ENCODE assay signal across 33 cellular contexts in the genomic region with DNA sequence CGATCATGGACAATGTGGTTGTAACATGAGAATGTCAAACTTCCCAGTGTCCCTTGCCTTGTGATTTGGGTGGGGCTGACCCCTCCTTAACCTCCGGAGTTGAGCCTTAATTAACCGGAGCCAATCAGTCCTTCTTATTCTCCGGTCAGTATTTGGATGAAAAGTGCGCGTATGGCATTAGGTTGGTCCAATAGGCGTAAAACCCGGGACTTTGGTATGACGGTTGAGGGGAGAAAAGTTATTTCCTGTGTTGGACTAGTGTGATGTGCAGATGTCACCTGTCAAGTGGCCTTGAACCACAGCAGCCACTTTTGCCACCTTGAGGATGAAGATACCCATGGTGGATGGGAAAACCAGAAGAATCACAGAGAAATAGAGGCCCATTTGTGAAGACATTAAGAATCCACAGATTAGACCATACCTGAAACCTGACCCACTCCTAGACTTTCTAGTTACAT. TPM values are rescaled to one million over a fixed set of nuclear protein-coding genes. Genes with fewer than 3 reads are reported as not detected.
DNase-seq lines count a peak whose midpoint lies in the region; ATAC-seq and TF ChIP-seq lines count a peak whose summit lies in the region.
"Had no signal": no experiment of that assay in that cellular context is flagged by ENCODE, and none has a peak within 500 bp of the region (broad histone marks: within the 10 kb centered on the region; RNA-seq: fewer than 3 reads in every experiment).

No MANE protein-coding gene starts in this region.

- peak overlapping the region; percentile 22 for H3K27ac Mint-ChIP-seq in activated T-cell treated with anti-CD3 and anti-CD28 coated beads, Interleukin-2, amount 50 U/mL, for 72 hours
- H3K27ac Mint-ChIP-seq in activated T-helper 17 cell treated with anti-CD3 and anti-CD28 coated beads, Interleukin-2, amount 50 U/mL, for 72 hours, result peak overlapping the region; percentile 12
- H3K27ac Mint-ChIP-seq in naive thymus-derived CD8-positive, alpha-beta T cell, result peak overlapping the region in 8 of 10 donors; percentile 8 to 87 (median 68)
- H3K27ac Mint-ChIP-seq: activated B cell treated with CpG ODN at 0.5 μM for 24 hours; activated T-helper 1 cell treated with anti-CD3 and anti-CD28 coated beads, Interleukin-12 subunit alpha, Interleukin-12 subunit beta, Interleukin-2, Interleukin-4 antibody, amounts not matched to agents 30 ng/mL and 10 ng/mL and 1 ng/mL, durations not matched to agents 14 hours and 24 hours and 36 hours had no signal

- peaks cover 13% of the 10 kb centered on the region for H3K4me1 ChIP-seq in suprapubic skin

- H3K4me3 ChIP-seq in suprapubic skin, result no peak overlapping the region
- H3K4me3 ChIP-seq: coronary artery, heart left ventricle, thoracic aorta had no signal

- POLR2A ChIA-PET in naive thymus-derived CD8-positive, alpha-beta T cell (lab: Charles Lee), result interaction anchor here (3.9 to 5.8 kb wide), 3 partner anchors 23 to 89 kb away, joined by 25 to 49 read pairs (median 28); a partner anchor contains a TSS

- peaks cover 63% of the 10 kb centered on the region for H3K4me1 Mint-ChIP-seq in activated T-cell treated with anti-CD3 and anti-CD28 coated beads, Interleukin-2, amount 50 U/mL, for 72 hours (ENCODE audit: low read depth)
- peaks cover 65% of the 10 kb centered on the region for H3K4me1 Mint-ChIP-seq in activated T-cell treated with anti-CD3 and anti-CD28 coated beads, Interleukin-2, amount 50 U/mL, for 4 hours (ENCODE audit: low read depth)
- peaks cover 10% of the 10 kb centered on the region for H3K4me1 Mint-ChIP-seq in activated T-helper 17 cell treated with anti-CD3 and anti-CD28 coated beads, Interleukin-2, amount 50 U/mL, for 72 hours
- peaks cover 35 to 79% (median 77%) of the 10 kb centered on the region in 4 donors for H3K4me1 Mint-ChIP-seq in naive thymus-derived CD8-positive, alpha-beta T cell

- H3K9me3 ChIP-seq in suprapubic skin, result no peaks in the 10 kb centered on the region
- H3K9me3 ChIP-seq: BE2C, heart left ventricle, thoracic aorta had no signal

- no peak for TF ChIP-seq CTCF in suprapubic skin (IDR thresholded peaks at IDR 0.05)

- no peak for ATAC-seq in activated T-cell treated with anti-CD3 and anti-CD28 coated beads, Interleukin-2, amount 50 U/mL, for 72 hours (replicated peaks in 1 of 2)
- ATAC-seq in activated T-cell treated with anti-CD3 and anti-CD28 coated beads, Interleukin-2, amount 50 U/mL, for 4 hours, result no peak
- no peak for ATAC-seq in activated T-helper 17 cell treated with anti-CD3 and anti-CD28 coated beads, Interleukin-2, amount 50 U/mL, for 72 hours (replicated peaks)
- no peak for ATAC-seq in naive thymus-derived CD8-positive, alpha-beta T cell
- no peak for ATAC-seq in GM18502 (IDR thresholded peaks at IDR 0.05; ENCODE audit: poor library complexity, unreplicated experiment)
- ATAC-seq: heart left ventricle, Panc1 had no signal

- H3K36me3 Mint-ChIP-seq in activated T-cell treated with anti-CD3 and anti-CD28 coated beads, Interleukin-2, amount 50 U/mL, for 72 hours (ENCODE audit: insufficient read depth in 2 of 2), result peaks cover 1 to 4% of the 10 kb centered on the region in 2 donors
- H3K36me3 Mint-ChIP-seq in activated T-cell treated with anti-CD3 and anti-CD28 coated beads, Interleukin-2, amount 50 U/mL, for 4 hours (ENCODE audit: insufficient read depth), result peaks cover 10% of the 10 kb centered on the region
- H3K36me3 Mint-ChIP-seq in activated T-helper 17 cell treated with anti-CD3 and anti-CD28 coated beads, Interleukin-2, amount 50 U/mL, for 72 hours (ENCODE audit: low read depth), result peaks cover 17% of the 10 kb centered on the region
- H3K36me3 Mint-ChIP-seq in naive thymus-derived CD8-positive, alpha-beta T cell, result peaks cover 0 to 8% (median 7%) of the 10 kb centered on the region in 3 donors

- H3K9me3 Mint-ChIP-seq in activated T-cell treated with anti-CD3 and anti-CD28 coated beads, Interleukin-2, amount 50 U/mL, for 72 hours, result no peaks in the 10 kb centered on the region
- no peaks in the 10 kb centered on the region for H3K9me3 Mint-ChIP-seq in activated T-cell treated with anti-CD3 and anti-CD28 coated beads, Interleukin-2, amount 50 U/mL, for 4 hours
- no peaks in the 10 kb centered on the region for H3K9me3 Mint-ChIP-seq in activated T-helper 17 cell treated with anti-CD3 and anti-CD28 coated beads, Interleukin-2, amount 50 U/mL, for 72 hours
- no peaks in the 10 kb centered on the region for H3K9me3 Mint-ChIP-seq in naive thymus-derived CD8-positive, alpha-beta T cell
- H3K9me3 Mint-ChIP-seq: activated B cell treated with CpG ODN at 0.5 μM for 24 hours; activated T-helper 1 cell treated with anti-CD3 and anti-CD28 coated beads, Interleukin-12 subunit alpha, Interleukin-12 subunit beta, Interleukin-2, Interleukin-4 antibody, amounts not matched to agents 30 ng/mL and 10 ng/mL and 1 ng/mL, durations not matched to agents 14 hours and 24 hours and 36 hours; H9 had no signal

- no peak for DNase-seq in activated T-cell treated with anti-CD3 and anti-CD28 coated beads, Interleukin-2, amount 50 U/mL, for 72 hours
- no peak for DNase-seq in activated T-cell treated with anti-CD3 and anti-CD28 coated beads, Interleukin-2, amount 50 U/mL, for 4 hours
- DNase-seq in naive thymus-derived CD8-positive, alpha-beta T cell, result no peak
- DNase-seq in NCI-H774 (lab: John Stamatoyannopoulos, UW), result no peak
- no peak for DNase-seq in NCI-H2107 treated with DMSO at 0.1 percent for 48 hours (lab: John Stamatoyannopoulos, UW; ENCODE audit: unreplicated experiment)
- no peak for DNase-seq in suprapubic skin (ENCODE audit: low spot score in 2 of 2)
- DNase-seq: activated B cell treated with CpG ODN at 0.5 μM for 24 hours; activated CD4-positive, alpha-beta T cell treated with anti-CD3 and anti-CD28 coated beads, Interleukin-2, amount 50 U/mL, for 1 hour; activated naive CD4-positive, alpha-beta T cell treated with anti-CD3 and anti-CD28 coated beads, Interleukin-2, amount 50 U/mL, for 16 hours; anterior cingulate cortex; BE2C; COR-L47; DMS79; effector memory CD4-positive, alpha-beta T cell; H9; heart left ventricle; Karpas-422; mammary epithelial cell; NCI-H146; NCI-H2107; NCI-H510A; SHP77 treated with DMSO at 0.1 percent for 48 hours; stimulated activated naive CD4-positive, alpha-beta T cell treated with Interleukin-2 at 50 U/mL for 16 hours had no signal

- 89% methylated on average over 9 of the region's 9 CpGs for WGBS in suprapubic skin

- TF ChIP-seq EP300 in suprapubic skin (IDR thresholded peaks at IDR 0.05), result no peak

- no peak for TF ChIP-seq POLR2A in suprapubic skin (IDR thresholded peaks at IDR 0.05)

- peaks cover 10% of the 10 kb centered on the region for H3K36me3 ChIP-seq in suprapubic skin
- H3K36me3 ChIP-seq: BE2C had no signal

- no peaks in the 10 kb centered on the region for H3K27me3 ChIP-seq in suprapubic skin
- H3K27me3 ChIP-seq: BE2C, heart left ventricle had no signal

- no peak overlapping the region for H3K4me3 Mint-ChIP-seq in activated T-cell treated with anti-CD3 and anti-CD28 coated beads, Interleukin-2, amount 50 U/mL, for 72 hours
- H3K4me3 Mint-ChIP-seq in activated T-cell treated with anti-CD3 and anti-CD28 coated beads, Interleukin-2, amount 50 U/mL, for 4 hours, result no peak overlapping the region
- H3K4me3 Mint-ChIP-seq in activated T-helper 17 cell treated with anti-CD3 and anti-CD28 coated beads, Interleukin-2, amount 50 U/mL, for 72 hours, result no peak overlapping the region
- peak overlapping the region in 3 of 10 donors; percentile 22 to 30 (median 22) for H3K4me3 Mint-ChIP-seq in naive thymus-derived CD8-positive, alpha-beta T cell
- H3K4me3 Mint-ChIP-seq: activated B cell treated with CpG ODN at 0.5 μM for 24 hours; activated T-helper 1 cell treated with anti-CD3 and anti-CD28 coated beads, Interleukin-12 subunit alpha, Interleukin-12 subunit beta, Interleukin-2, Interleukin-4 antibody, amounts not matched to agents 30 ng/mL and 10 ng/mL and 1 ng/mL, durations not matched to agents 14 hours and 24 hours and 36 hours; H9 had no signal

- no peak overlapping the region for H3K27ac ChIP-seq in suprapubic skin
- H3K27ac ChIP-seq: coronary artery, heart left ventricle, thoracic aorta had no signal

- no peaks in the 10 kb centered on the region for H3K27me3 Mint-ChIP-seq in activated T-cell treated with anti-CD3 and anti-CD28 coated beads, Interleukin-2, amount 50 U/mL, for 72 hours (ENCODE audit: low read depth)
- no peaks in the 10 kb centered on the region for H3K27me3 Mint-ChIP-seq in activated T-cell treated with anti-CD3 and anti-CD28 coated beads, Interleukin-2, amount 50 U/mL, for 4 hours (ENCODE audit: low read depth)
- H3K27me3 Mint-ChIP-seq in activated T-helper 17 cell treated with anti-CD3 and anti-CD28 coated beads, Interleukin-2, amount 50 U/mL, for 72 hours, result no peaks in the 10 kb centered on the region
- H3K27me3 Mint-ChIP-seq in naive thymus-derived CD8-positive, alpha-beta T cell, result no peaks in the 10 kb centered on the region
- H3K27me3 Mint-ChIP-seq: activated B cell treated with CpG ODN at 0.5 μM for 24 hours had no signal

RNA-seq across cellular contexts. Expression of a gene that starts 5.1 kb away (rescaled TPM):
- total RNA-seq in activated T-cell treated with anti-CD3 and anti-CD28 coated beads, Interleukin-2, amount 50 U/mL, for 72 hours, result 10 to 100 TPM in 1 of 2 donors, 1 to 10 TPM in 1; 8.4 to 10.1 TPM
- 10 to 100 TPM in 1 of 3 donors, 1 to 10 TPM in 2; 7.1 to 10.4 (median 8.3) TPM for total RNA-seq in activated T-cell treated with anti-CD3 and anti-CD28 coated beads, Interleukin-2, amount 50 U/mL, for 4 hours
- 1 to 10 TPM; 8.1 to 8.3 TPM for total RNA-seq in activated T-helper 17 cell treated with anti-CD3 and anti-CD28 coated beads, Interleukin-2, amount 50 U/mL, for 72 hours
- 10 to 100 TPM; 24.6 to 25.4 TPM for total RNA-seq in naive thymus-derived CD8-positive, alpha-beta T cell
- polyA plus RNA-seq in naive thymus-derived CD8-positive, alpha-beta T cell, result 10 to 100 TPM; 16.4 to 25.5 (median 17.3) TPM
- total RNA-seq in suprapubic skin, result 10 to 100 TPM; 16.6 to 31.3 (median 20.0) TPM

RNA-seq across cellular contexts. Expression of a gene that starts 28.9 kb away (rescaled TPM):
- not detected for total RNA-seq in activated T-cell treated with anti-CD3 and anti-CD28 coated beads, Interleukin-2, amount 50 U/mL, for 72 hours
- total RNA-seq in activated T-cell treated with anti-CD3 and anti-CD28 coated beads, Interleukin-2, amount 50 U/mL, for 4 hours, result not detected
- not detected for total RNA-seq in activated T-helper 17 cell treated with anti-CD3 and anti-CD28 coated beads, Interleukin-2, amount 50 U/mL, for 72 hours
- total RNA-seq in naive thymus-derived CD8-positive, alpha-beta T cell, result under 1 TPM; 0.19 to 0.26 TPM
- polyA plus RNA-seq in naive thymus-derived CD8-positive, alpha-beta T cell, result not detected
- total RNA-seq in suprapubic skin, result 1 to 10 TPM; 1.6 to 9.5 (median 4.2) TPM
- total RNA-seq: A673, activated B cell treated with CpG ODN at 0.5 μM for 24 hours, HT1080 had no signal

RNA-seq across cellular contexts. Expression of a gene that starts 53.2 kb away (rescaled TPM):
- total RNA-seq in activated T-cell treated with anti-CD3 and anti-CD28 coated beads, Interleukin-2, amount 50 U/mL, for 72 hours, result not detected
- not detected for total RNA-seq in activated T-cell treated with anti-CD3 and anti-CD28 coated beads, Interleukin-2, amount 50 U/mL, for 4 hours
- total RNA-seq in activated T-helper 17 cell treated with anti-CD3 and anti-CD28 coated beads, Interleukin-2, amount 50 U/mL, for 72 hours, result not detected
- not detected for total RNA-seq in naive thymus-derived CD8-positive, alpha-beta T cell
- under 1 TPM in 1 of 3 donors, not detected in 2; 0.16 TPM for polyA plus RNA-seq in naive thymus-derived CD8-positive, alpha-beta T cell
- total RNA-seq in suprapubic skin, result 1 to 10 TPM in 2 of 4 donors, under 1 TPM in 2; 0.15 to 2.0 (median 1.1) TPM
- total RNA-seq: A673; activated B cell treated with CpG ODN at 0.5 μM for 24 hours; activated T-helper 1 cell treated with anti-CD3 and anti-CD28 coated beads, Interleukin-12 subunit alpha, Interleukin-12 subunit beta, Interleukin-2, Interleukin-4 antibody, amounts not matched to agents 30 ng/mL and 10 ng/mL and 1 ng/mL, durations not matched to agents 14 hours and 24 hours and 36 hours; fibroblast of villous mesenchyme; HT1080; osteoblast; thoracic aorta had no signal
- polyA plus RNA-seq: mammary epithelial cell had no signal

Comparison
In these comparisons a context has a peak if more than half of its experiments do, and no peak if none do; other contexts are left out.
1. H3K27ac Mint-ChIP-seq: peak in every context shown above with its lines; median percentile 68 in naive thymus-derived CD8-positive, alpha-beta T cell; 22 in activated T-cell treated with anti-CD3 and anti-CD28 coated beads, Interleukin-2, amount 50 U/mL, for 72 hours; 12 in activated T-helper 17 cell treated with anti-CD3 and anti-CD28 coated beads, Interleukin-2, amount 50 U/mL, for 72 hours.